ENCODE assay signal across 1 cellular context in genomic region chr7:121420976-121421375, GRCh38.
TF ChIP-seq lines count a peak whose summit lies in the region.

No MANE protein-coding gene starts in this region.

TF ChIP-seq in HCT116, 20 proteins besides CTCF, POLR2A, EP300 and RAD21 (continued from another document):
- TF ChIP-seq, protein P1, sequence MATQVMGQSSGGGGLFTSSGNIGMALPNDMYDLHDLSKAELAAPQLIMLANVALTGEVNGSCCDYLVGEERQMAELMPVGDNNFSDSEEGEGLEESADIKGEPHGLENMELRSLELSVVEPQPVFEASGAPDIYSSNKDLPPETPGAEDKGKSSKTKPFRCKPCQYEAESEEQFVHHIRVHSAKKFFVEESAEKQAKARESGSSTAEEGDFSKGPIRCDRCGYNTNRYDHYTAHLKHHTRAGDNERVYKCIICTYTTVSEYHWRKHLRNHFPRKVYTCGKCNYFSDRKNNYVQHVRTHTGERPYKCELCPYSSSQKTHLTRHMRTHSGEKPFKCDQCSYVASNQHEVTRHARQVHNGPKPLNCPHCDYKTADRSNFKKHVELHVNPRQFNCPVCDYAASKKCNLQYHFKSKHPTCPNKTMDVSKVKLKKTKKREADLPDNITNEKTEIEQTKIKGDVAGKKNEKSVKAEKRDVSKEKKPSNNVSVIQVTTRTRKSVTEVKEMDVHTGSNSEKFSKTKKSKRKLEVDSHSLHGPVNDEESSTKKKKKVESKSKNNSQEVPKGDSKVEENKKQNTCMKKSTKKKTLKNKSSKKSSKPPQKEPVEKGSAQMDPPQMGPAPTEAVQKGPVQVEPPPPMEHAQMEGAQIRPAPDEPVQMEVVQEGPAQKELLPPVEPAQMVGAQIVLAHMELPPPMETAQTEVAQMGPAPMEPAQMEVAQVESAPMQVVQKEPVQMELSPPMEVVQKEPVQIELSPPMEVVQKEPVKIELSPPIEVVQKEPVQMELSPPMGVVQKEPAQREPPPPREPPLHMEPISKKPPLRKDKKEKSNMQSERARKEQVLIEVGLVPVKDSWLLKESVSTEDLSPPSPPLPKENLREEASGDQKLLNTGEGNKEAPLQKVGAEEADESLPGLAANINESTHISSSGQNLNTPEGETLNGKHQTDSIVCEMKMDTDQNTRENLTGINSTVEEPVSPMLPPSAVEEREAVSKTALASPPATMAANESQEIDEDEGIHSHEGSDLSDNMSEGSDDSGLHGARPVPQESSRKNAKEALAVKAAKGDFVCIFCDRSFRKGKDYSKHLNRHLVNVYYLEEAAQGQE (IDR thresholded peaks at IDR 0.05; ENCODE audit: low read depth) = no peak
- TF ChIP-seq MAX (IDR thresholded peaks at IDR 0.05) (no peak), SIN3A (IDR thresholded peaks at IDR 0.05; ENCODE audit: low read depth) (no peak), EZH2 (IDR thresholded peaks at IDR 0.05) (no peak), CBX3 (IDR thresholded peaks at IDR 0.05; ENCODE audit: low read depth) (no peak), ZBTB33 (IDR thresholded peaks at IDR 0.05; ENCODE audit: extremely low read depth, insufficient replicate concordance, low read length) (no peak), ATF3 (IDR thresholded peaks at IDR 0.05) (no peak), FOSL1 (IDR thresholded peaks at IDR 0.05; ENCODE audit: low read depth) (0 out of 2 replicates have a peak, but pooled peaks have one; percentile 46), POLR2AphosphoS5 (IDR thresholded peaks at IDR 0.05; ENCODE audit: low read depth, low read length) (no peak)
